Comparison of ENCODE assay signal across 1 cellular context in genomic region chr19:4134351-4134750, GRCh38.
TF ChIP-seq lines count a peak whose summit lies in the region.

No MANE protein-coding gene starts in this region.

TF ChIP-seq in GM23338, 12 proteins besides CTCF, POLR2A, EP300 and RAD21 (continued from another document):
- no peak for TF ChIP-seq ZNF462 (CRISPR knock-in tag; IDR thresholded peaks at IDR 0.05)
- TF ChIP-seq EZH2phosphoT487 (IDR thresholded peaks at IDR 0.05; ENCODE audit: unreplicated experiment) = no peak
